18 cellular contexts compared by ENCODE assay signal in the genomic region with DNA sequence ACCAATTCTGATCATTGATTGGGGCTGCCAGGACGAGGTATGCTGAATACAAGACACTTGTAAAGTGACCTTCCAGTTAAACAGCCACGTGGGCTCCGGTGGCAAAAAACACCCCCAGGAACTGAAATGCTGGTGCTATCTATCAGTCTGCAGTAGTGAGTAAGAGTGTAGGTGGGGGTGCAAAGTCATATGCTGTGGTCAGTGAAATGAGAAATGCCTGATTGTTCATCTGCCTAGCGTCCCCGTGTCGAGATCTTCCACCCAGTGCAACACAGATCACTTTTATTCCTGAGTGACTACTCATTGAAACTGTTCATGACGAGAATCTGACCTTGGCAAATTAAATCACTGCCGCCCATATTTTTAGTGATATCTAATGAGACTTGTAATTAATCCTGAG.
"Had no signal": no experiment of that assay in that cellular context is flagged by ENCODE, and none has a peak within 500 bp of the region (broad histone marks: within the 10 kb centered on the region; RNA-seq: fewer than 3 reads in every experiment).

No MANE protein-coding gene starts in this region.

- H3K79me2 ChIP-seq: parathyroid adenoma had no signal

- H3K36me3 Mint-ChIP-seq: activated naive CD8-positive, alpha-beta T cell; naive B cell had no signal

- DNase-seq: activated CD4-positive, alpha-beta T cell treated with anti-CD3 and anti-CD28 coated beads, Interleukin-2, amount 10 ng/mL, durations not matched to agents 7 days and 5 days; activated CD8-positive, alpha-beta memory T cell treated with anti-CD3 and anti-CD28 coated beads for 24 hours; activated gamma-delta T cell treated with Interleukin-2 at 50 U/mL for 16 hours; amniotic stem cell; dermis blood vessel endothelial cell; endodermal cell; islet precursor cell; naive B cell; stimulated activated CD4-positive, alpha-beta T cell treated with anti-CD3 and anti-CD28 coated beads, Interleukin-15, amount 100 ng/mL, for 24 hours; stimulated activated CD4-positive, alpha-beta T cell treated with anti-CD3 and anti-CD28 coated beads, Interleukin-4, amount 100 ng/mL, for 24 hours; stimulated activated naive CD4-positive, alpha-beta T cell; T-helper 2 cell had no signal

- H3K4me3 ChIP-seq: breast epithelium, skin epidermis, tibial nerve had no signal

- H3K27me3 ChIP-seq: breast epithelium, tibial nerve had no signal

- H3K27ac ChIP-seq: breast epithelium, parathyroid adenoma, skin epidermis, tibial nerve had no signal

- H3K27me3 Mint-ChIP-seq: activated CD4-positive, alpha-beta T cell treated with anti-CD3 and anti-CD28 coated beads, Interleukin-2, amount 10 ng/mL, durations not matched to agents 7 days and 5 days; naive B cell had no signal

- H3K4me1 Mint-ChIP-seq: activated CD4-positive, alpha-beta T cell treated with anti-CD3 and anti-CD28 coated beads, Interleukin-2, amount 10 ng/mL, durations not matched to agents 7 days and 5 days; naive B cell had no signal

- H3K4me1 ChIP-seq: breast epithelium, parathyroid adenoma, tibial nerve had no signal

- ATAC-seq: left lobe of liver had no signal

- H3K4me3 Mint-ChIP-seq: activated CD4-positive, alpha-beta T cell treated with anti-CD3 and anti-CD28 coated beads, Interleukin-2, amount 10 ng/mL, durations not matched to agents 7 days and 5 days; activated naive CD8-positive, alpha-beta T cell; endodermal cell; naive B cell had no signal

- H3K9me3 Mint-ChIP-seq: activated CD4-positive, alpha-beta T cell treated with anti-CD3 and anti-CD28 coated beads, Interleukin-2, amount 10 ng/mL, durations not matched to agents 7 days and 5 days had no signal

- H2AFZ ChIP-seq: parathyroid adenoma had no signal

- H3K27ac Mint-ChIP-seq: activated CD4-positive, alpha-beta T cell treated with anti-CD3 and anti-CD28 coated beads, Interleukin-2, amount 10 ng/mL, durations not matched to agents 7 days and 5 days; activated naive CD8-positive, alpha-beta T cell; endodermal cell; naive B cell had no signal

- H3K36me3 ChIP-seq: breast epithelium, tibial nerve had no signal
